ENCODE assay signal across 8 cellular contexts in genomic region chr19:46603195-46603637, GRCh38. TPM values are rescaled to one million over a fixed set of nuclear protein-coding genes. Genes with fewer than 3 reads are reported as not detected.
DNase-seq lines count a peak whose midpoint lies in the region; ATAC-seq and TF ChIP-seq lines count a peak whose summit lies in the region.

No MANE protein-coding gene starts in this region.

- TF ChIP-seq CTCF in WI38 (IDR thresholded peaks at IDR 0.05; ENCODE audit: low read depth, low read length), result no peak

- no peak overlapping the region for H3K27ac ChIP-seq in iPS-18a (ENCODE audit: low read length)

- peaks cover 29 to 40% of the 10 kb centered on the region in 2 donors for H3K4me1 Mint-ChIP-seq in stimulated activated naive B cell treated with anti-CD40 and anti-IgM and Interleukin-4, amounts not matched to agents 10 μg/mL and 1 μg/mL and 100 μg/mL, for 72 hours

- H3K27me3 ChIP-seq in H7 (ENCODE audit: control insufficient read depth, insufficient read depth, low read length) (no peaks in the 10 kb centered on the region), iPS-18a (ENCODE audit: control insufficient read depth, insufficient read depth, low read length) (no peaks in the 10 kb centered on the region)

- H3K36me3 ChIP-seq in H7 (replicated peaks; ENCODE audit: control insufficient read depth, insufficient read depth, low read length), result peaks cover 20% of the 10 kb centered on the region
- H3K36me3 ChIP-seq in iPS-18a (ENCODE audit: control insufficient read depth, low read depth, low read length), result peaks cover 21% of the 10 kb centered on the region

- H3K27me3 Mint-ChIP-seq in stimulated activated naive B cell treated with anti-CD40 and anti-IgM and Interleukin-4, amounts not matched to agents 10 μg/mL and 1 μg/mL and 100 μg/mL, for 72 hours, result no peaks in the 10 kb centered on the region

- DNase-seq in H7, result peak; percentile 51
- no peak for DNase-seq in stimulated activated naive B cell treated with anti-CD40 and anti-IgM and Interleukin-4, amounts not matched to agents 10 μg/mL and 1 μg/mL and 100 μg/mL, for 72 hours
- DNase-seq in NCI-H2081 treated with DMSO at 0.1 percent for 48 hours (lab: John Stamatoyannopoulos, UW), result no peak
- no peak for DNase-seq in Ammon's horn (ENCODE audit: low spot score)

- ATAC-seq in stimulated activated naive B cell treated with anti-CD40 and anti-IgM and Interleukin-4, amounts not matched to agents 10 μg/mL and 1 μg/mL and 100 μg/mL, for 72 hours (replicated peaks), result no peak
- ATAC-seq in HG03520 (IDR thresholded peaks at IDR 0.05; ENCODE audit: unreplicated experiment) (no peak), HG03097 (IDR thresholded peaks at IDR 0.05; ENCODE audit: low FRiP score, unreplicated experiment) (no peak)

- H3K9ac ChIP-seq in iPS-18a (ENCODE audit: low read length), result no peak overlapping the region

- H3K4me1 ChIP-seq in iPS-18a (ENCODE audit: control insufficient read depth, low read depth, low read length), result peaks cover 17% of the 10 kb centered on the region

- peak overlapping the region; percentile 96 to 99 for H3K4me3 Mint-ChIP-seq in stimulated activated naive B cell treated with anti-CD40 and anti-IgM and Interleukin-4, amounts not matched to agents 10 μg/mL and 1 μg/mL and 100 μg/mL, for 72 hours

- peak overlapping the region; percentile 81 for H3K27ac Mint-ChIP-seq in stimulated activated naive B cell treated with anti-CD40 and anti-IgM and Interleukin-4, amounts not matched to agents 10 μg/mL and 1 μg/mL and 100 μg/mL, for 72 hours

- H3K4me3 ChIP-seq in H7 (ENCODE audit: insufficient read depth, low read depth, low read length) (no peak overlapping the region), WI38 (ENCODE audit: low read depth, low read length) (peak overlapping the region; percentile 100), iPS-18a (ENCODE audit: low read length) (peak overlapping the region; percentile 85)

- H3K36me3 Mint-ChIP-seq in stimulated activated naive B cell treated with anti-CD40 and anti-IgM and Interleukin-4, amounts not matched to agents 10 μg/mL and 1 μg/mL and 100 μg/mL, for 72 hours, result peaks cover 37 to 49% of the 10 kb centered on the region in 2 donors

- no peaks in the 10 kb centered on the region for H3K9me3 ChIP-seq in iPS-18a (ENCODE audit: control insufficient read depth, low read depth, low read length)

- H3K9me3 Mint-ChIP-seq in stimulated activated naive B cell treated with anti-CD40 and anti-IgM and Interleukin-4, amounts not matched to agents 10 μg/mL and 1 μg/mL and 100 μg/mL, for 72 hours, result peaks cover 7 to 8% of the 10 kb centered on the region in 2 donors

RNA-seq across cellular contexts. Expression of gene CALM3, which starts 2.1 kb away (rescaled TPM):
- 162 and 202 TPM in 2 replicates for total RNA-seq in H7 (2014; rRNA removed; shearing (Covaris generic))

RNA-seq across cellular contexts. Expression of gene PTGIR, which starts 21.7 kb away (rescaled TPM):
- total RNA-seq in H7 (2014; rRNA removed; shearing (Covaris generic)), result 0.14 and 0.18 TPM in 2 replicates

RNA-seq across cellular contexts. Expression of gene GNG8, which starts 32.8 kb away (rescaled TPM):
- not detected in 2 replicates for total RNA-seq in H7 (2014; rRNA removed; shearing (Covaris generic))

RNA-seq across cellular contexts. Expression of gene DACT3, which starts 57.8 kb away (rescaled TPM):
- 0.37 and 0.55 TPM in 2 replicates for total RNA-seq in H7 (2014; rRNA removed; shearing (Covaris generic))
